In the genomic region with DNA sequence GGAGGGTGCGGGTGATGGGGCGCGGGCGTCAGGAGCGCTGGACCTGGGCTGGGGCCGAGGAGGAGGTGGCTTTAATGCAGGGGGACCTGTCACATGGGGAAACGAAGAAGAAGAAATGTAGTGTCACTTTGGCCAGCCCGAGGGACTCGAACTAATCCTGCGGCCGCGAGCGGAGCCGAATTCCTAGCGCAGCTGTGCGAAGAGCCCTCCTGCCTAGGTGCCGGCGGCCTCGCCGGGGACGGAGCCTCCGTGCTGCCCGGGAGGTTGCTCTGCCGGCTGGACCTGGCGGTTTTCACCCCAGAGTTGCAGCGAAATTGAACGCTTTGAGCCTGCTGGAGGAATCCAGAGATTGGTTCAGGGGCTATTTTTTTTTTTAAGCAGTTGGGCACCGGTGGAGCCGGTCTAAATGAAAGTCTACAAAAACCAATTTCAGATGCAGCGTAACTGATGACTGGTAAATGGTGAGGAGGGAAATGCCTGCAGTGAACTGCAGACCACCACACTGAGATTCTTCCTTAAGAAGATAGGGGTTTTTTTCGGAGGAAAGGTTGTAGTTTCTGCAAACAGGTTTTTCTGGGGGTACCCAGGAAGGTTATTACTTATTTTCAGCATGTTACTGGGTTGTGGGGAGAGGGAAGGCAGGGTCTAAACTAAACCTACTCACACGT, we compare ENCODE assay signal across 8 cellular contexts. TPM values are rescaled to one million over a fixed set of nuclear protein-coding genes. Genes with fewer than 3 reads are reported as not detected.
DNase-seq lines count a peak whose midpoint lies in the region; ATAC-seq lines count a peak whose summit lies in the region.

No MANE protein-coding gene starts in this region.

- peaks cover 53% of the 10 kb centered on the region for H3K27me3 Mint-ChIP-seq in activated T-cell treated with anti-CD3 and anti-CD28 coated beads, Interleukin-2, amount 50 U/mL, for 72 hours (ENCODE audit: low read depth)

- peaks cover 7% of the 10 kb centered on the region for H3K4me1 Mint-ChIP-seq in activated T-cell treated with anti-CD3 and anti-CD28 coated beads, Interleukin-2, amount 50 U/mL, for 72 hours (ENCODE audit: low read depth)

- peaks cover 0 to 2% of the 10 kb centered on the region in 2 donors for H3K36me3 Mint-ChIP-seq in activated T-cell treated with anti-CD3 and anti-CD28 coated beads, Interleukin-2, amount 50 U/mL, for 72 hours (ENCODE audit: insufficient read depth in 2 of 2)

- H3K27ac ChIP-seq in iPS DF 6.9 (ENCODE audit: low read length), result no peak overlapping the region

- H3K4me1 ChIP-seq in adipocyte (ENCODE audit: control insufficient read depth, insufficient read depth, low read length), result peaks cover 3% of the 10 kb centered on the region
- peaks cover 4% of the 10 kb centered on the region for H3K4me1 ChIP-seq in iPS DF 6.9 (ENCODE audit: control insufficient read depth, insufficient read depth, low read length)
- H3K4me1 ChIP-seq in skeletal muscle satellite cell (ENCODE audit: control insufficient read depth, insufficient read depth, low read length), result peaks cover 12% of the 10 kb centered on the region

- no CpG with 5 or more reads among the region's 32 CpGs for WGBS in iPS DF 6.9 (ENCODE audit: insufficient coverage, insufficient read length)

- H3K9ac ChIP-seq in adipocyte (ENCODE audit: low read length), result no peak overlapping the region
- peak overlapping the region; percentile 74 for H3K9ac ChIP-seq in skeletal muscle satellite cell (ENCODE audit: low read depth, low read length)

- no peak overlapping the region for H3K27ac Mint-ChIP-seq in activated T-cell treated with anti-CD3 and anti-CD28 coated beads, Interleukin-2, amount 50 U/mL, for 72 hours

- peaks cover 6% of the 10 kb centered on the region for H3K9me3 ChIP-seq in adipocyte (ENCODE audit: control insufficient read depth, low read length)
- H3K9me3 ChIP-seq in iPS DF 6.9 (ENCODE audit: control insufficient read depth, insufficient read depth, low read length), result no peaks in the 10 kb centered on the region
- H3K9me3 ChIP-seq in skeletal muscle satellite cell (replicated peaks; ENCODE audit: low read length), result no peaks in the 10 kb centered on the region

- H3K9me3 Mint-ChIP-seq in activated T-cell treated with anti-CD3 and anti-CD28 coated beads, Interleukin-2, amount 50 U/mL, for 72 hours, result no peaks in the 10 kb centered on the region

- H3K4me3 Mint-ChIP-seq in activated T-cell treated with anti-CD3 and anti-CD28 coated beads, Interleukin-2, amount 50 U/mL, for 72 hours, result peak overlapping the region; percentile 65 to 75

- H3K36me3 ChIP-seq in adipocyte (ENCODE audit: control insufficient read depth, insufficient read depth, low read length, severe bottlenecking) (no peaks in the 10 kb centered on the region), iPS DF 6.9 (ENCODE audit: control insufficient read depth, insufficient read depth, low read length) (no peaks in the 10 kb centered on the region; the same call in 1 of the 2 replicates), skeletal muscle satellite cell (ENCODE audit: insufficient read depth, low read length) (no peaks in the 10 kb centered on the region)

- peak overlapping the region; percentile 96 for H3K4me2 ChIP-seq in skeletal muscle satellite cell (ENCODE audit: low read length)

- H3K4me3 ChIP-seq in adipocyte (ENCODE audit: low read length) (peak overlapping the region; percentile 59), iPS DF 6.9 (ENCODE audit: low read length) (peak overlapping the region; percentile 93), skeletal muscle satellite cell (ENCODE audit: low read length) (peak overlapping the region; percentile 81)

- peak in 1 of 2 donors; percentile 3 for DNase-seq in activated T-cell treated with anti-CD3 and anti-CD28 coated beads, Interleukin-2, amount 50 U/mL, for 72 hours
- DNase-seq in activated T-cell treated with anti-CD3 and anti-CD28 coated beads, Interleukin-2, amount 50 U/mL, for 48 hours, result no peak
- DNase-seq in adipocyte (ENCODE audit: low read depth), result peak; percentile 15
- no peak for DNase-seq in iPS DF 6.9 (ENCODE audit: low read depth, low spot score)
- no peak for DNase-seq in activated naive CD4-positive, alpha-beta T cell (lab: John Stamatoyannopoulos, UW)

- ATAC-seq in activated T-cell treated with anti-CD3 and anti-CD28 coated beads, Interleukin-2, amount 50 U/mL, for 72 hours (replicated peaks in 1 of 2), result peak; percentile 17 to 27
- ATAC-seq in GM21825 (IDR thresholded peaks at IDR 0.05; ENCODE audit: unreplicated experiment) (no peak), GM21528 (IDR thresholded peaks at IDR 0.05; ENCODE audit: low FRiP score, unreplicated experiment) (no peak)

- H3K27me3 ChIP-seq in adipocyte (replicated peaks; ENCODE audit: control insufficient read depth, insufficient read depth, low read length) (peaks cover 59% of the 10 kb centered on the region), iPS DF 6.9 (ENCODE audit: control insufficient read depth, insufficient read depth, low read length) (no peaks in the 10 kb centered on the region; the same call in 1 of the 2 replicates), skeletal muscle satellite cell (ENCODE audit: control insufficient read depth, insufficient read depth, low read length) (peaks cover 43% of the 10 kb centered on the region)

RNA-seq across cellular contexts. Expression of gene TMEM108, which starts 0.7 kb away (rescaled TPM):
- under 1 TPM in 1 of 2 donors, not detected in 1; 0.12 TPM for total RNA-seq in activated T-cell treated with anti-CD3 and anti-CD28 coated beads, Interleukin-2, amount 50 U/mL, for 72 hours
- total RNA-seq in skeletal muscle satellite cell (2012; rRNA removed), result 0.44 TPM in 1 of 2 replicates, not detected in the other

Comparison
In these comparisons a context has a peak if more than half of its experiments do, and no peak if none do; other contexts are left out.
1. ATAC-seq: peak in activated T-cell treated with anti-CD3 and anti-CD28 coated beads, Interleukin-2, amount 50 U/mL, for 72 hours (2 of 2); none in GM21825 (single experiment) and GM21528 (single experiment).
2. Peak in every context shown above with its lines, with median percentiles within 50 percentile points of each other: H3K4me3 ChIP-seq.